Comparison of ENCODE assay signal across 23 cellular contexts in the genomic region with DNA sequence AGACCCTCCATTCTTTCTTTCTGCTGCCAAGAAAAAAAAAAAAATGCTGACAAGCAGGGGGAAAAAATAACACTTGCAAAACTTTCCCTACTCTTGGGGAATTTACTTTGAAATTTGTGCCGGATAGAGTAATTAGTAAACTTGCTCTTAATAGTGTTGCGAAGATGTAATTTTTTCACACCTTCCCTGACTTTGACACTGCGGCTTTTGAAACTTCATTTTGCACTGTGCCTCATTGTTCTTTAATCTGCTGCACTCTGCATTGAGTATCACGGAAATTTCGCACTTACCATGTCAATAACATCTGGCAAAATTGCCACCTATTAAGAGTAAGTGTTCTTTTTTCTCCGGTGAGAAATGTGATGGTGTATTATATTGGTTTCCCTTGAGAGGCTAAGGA.
"Had no signal": no experiment of that assay in that cellular context is flagged by ENCODE, and none has a peak within 500 bp of the region (broad histone marks: within the 10 kb centered on the region; RNA-seq: fewer than 3 reads in every experiment).

No MANE protein-coding gene starts in this region.

- H3K27me3 ChIP-seq: ascending aorta, body of pancreas had no signal

- H3K4me1 ChIP-seq: ascending aorta, body of pancreas had no signal

- H3K9me3 Mint-ChIP-seq: activated naive CD4-positive, alpha-beta T cell treated with anti-CD3 and anti-CD28 coated beads, Interleukin-2, amount 50 U/mL, for 24 hours; WTC11 had no signal

- H3K4me3 ChIP-seq: ascending aorta, body of pancreas had no signal

- H3K4me3 Mint-ChIP-seq: activated CD8-positive, alpha-beta T cell treated with anti-CD3 and anti-CD28 coated beads, Interleukin-2, amount 10 ng/mL, durations not matched to agents 7 days and 5 days; activated naive CD4-positive, alpha-beta T cell treated with anti-CD3 and anti-CD28 coated beads, Interleukin-2, amount 50 U/mL, for 24 hours; T-helper 17 cell; WTC11 had no signal

- ATAC-seq: activated CD8-positive, alpha-beta T cell treated with anti-CD3 and anti-CD28 coated beads, Interleukin-2, amount 10 ng/mL, durations not matched to agents 7 days and 5 days; body of pancreas; T-helper 17 cell had no signal

- H3K36me3 Mint-ChIP-seq: activated naive CD4-positive, alpha-beta T cell treated with anti-CD3 and anti-CD28 coated beads, Interleukin-2, amount 50 U/mL, for 24 hours; WTC11 had no signal

- H3K9me3 ChIP-seq: ascending aorta, body of pancreas had no signal

- H3K27me3 Mint-ChIP-seq: activated naive CD4-positive, alpha-beta T cell treated with anti-CD3 and anti-CD28 coated beads, Interleukin-2, amount 50 U/mL, for 24 hours had no signal

- H3K27ac Mint-ChIP-seq: activated CD8-positive, alpha-beta T cell treated with anti-CD3 and anti-CD28 coated beads, Interleukin-2, amount 10 ng/mL, durations not matched to agents 7 days and 5 days; activated naive CD4-positive, alpha-beta T cell treated with anti-CD3 and anti-CD28 coated beads, Interleukin-2, amount 50 U/mL, for 24 hours; T-helper 17 cell; WTC11 had no signal

- DNase-seq: activated CD4-positive, alpha-beta T cell treated with anti-CD3 and anti-CD28 coated beads for 48 hours; activated CD4-positive, alpha-beta T cell treated with anti-CD3 and anti-CD28 coated beads, Interleukin-2, amount 50 U/mL, for 4 hours; activated CD4-positive, CD25-positive, alpha-beta regulatory T cell treated with anti-CD3 and anti-CD28 coated beads, Interleukin-2, amount 50 U/mL, for 72 hours; activated CD8-positive, alpha-beta memory T cell treated with anti-CD3 and anti-CD28 coated beads, Interleukin-2, amount 50 U/mL, for 48 hours; activated CD8-positive, alpha-beta T cell treated with anti-CD3 and anti-CD28 coated beads, Interleukin-2, amount 10 ng/mL, durations not matched to agents 7 days and 5 days; activated T-cell treated with anti-CD3 and anti-CD28 coated beads, Interleukin-2, amount 50 U/mL, for 1 hour; body of pancreas; central memory CD4-positive, alpha-beta T cell; Karpas-422; MM.1S; NCI-H1105; NCI-H146; NCI-H187 treated with DMSO at 0.1 percent for 48 hours; NCI-H2081 treated with DMSO at 0.1 percent for 48 hours; NCI-H446; NCI-H524; NCI-H82; SIG-M5; T-helper 17 cell; T-helper 9 cell had no signal

- H3K36me3 ChIP-seq: ascending aorta had no signal

- H3K27ac ChIP-seq: ascending aorta, body of pancreas had no signal
